ENCODE assay signal across 1 cellular context in genomic region chr1:96425382-96426129, GRCh38.
TF ChIP-seq lines count a peak whose summit lies in the region.

No MANE protein-coding gene starts in this region.

TF ChIP-seq in H1, 55 proteins besides CTCF, POLR2A, EP300 and RAD21:
- TF ChIP-seq EGR1 (IDR thresholded peaks at IDR 0.05; ENCODE audit: borderline replicate concordance, low read depth, low read length), result no peak
- TF ChIP-seq SAP30 (IDR thresholded peaks at IDR 0.05; ENCODE audit: insufficient read depth, insufficient replicate concordance, low read length), result no peak
- TF ChIP-seq CHD2 (IDR thresholded peaks at IDR 0.05; ENCODE audit: low read length), result no peak
- TF ChIP-seq ZNF274 (IDR thresholded peaks at IDR 0.05; ENCODE audit: borderline replicate concordance, extremely low read depth, low read length), result no peak
- no peak for TF ChIP-seq HDAC2 (IDR thresholded peaks at IDR 0.05; ENCODE audit: borderline replicate concordance in 1 of 2, low read depth in 2 of 2, low read length in 2 of 2)
- no peak for TF ChIP-seq TAF1 (IDR thresholded peaks at IDR 0.05; ENCODE audit: low read depth, low read length)
- no peak for TF ChIP-seq YY1 (IDR thresholded peaks at IDR 0.05; ENCODE audit: low read depth, low read length)
- TF ChIP-seq USF2 (IDR thresholded peaks at IDR 0.05; ENCODE audit: low read length), result no peak
- no peak for TF ChIP-seq ATF3 (IDR thresholded peaks at IDR 0.05; ENCODE audit: insufficient read depth, low read depth, low read length)
